Comparison of ENCODE assay signal across 1 cellular context in genomic region chr1:22662318-22662717, GRCh38.
TF ChIP-seq lines count a peak whose summit lies in the region.

No MANE protein-coding gene starts in this region.

TF ChIP-seq in GM23338, 12 proteins besides CTCF, POLR2A, EP300 and RAD21 (continued from another document):
- TF ChIP-seq ZNF462 (CRISPR knock-in tag; IDR thresholded peaks at IDR 0.05) = no peak
- no peak for TF ChIP-seq ETS1 (IDR thresholded peaks at IDR 0.05)
- TF ChIP-seq REST (IDR thresholded peaks at IDR 0.05; ENCODE audit: unreplicated experiment) = no peak
- no peak for TF ChIP-seq STAT1 (IDR thresholded peaks at IDR 0.05; ENCODE audit: unreplicated experiment)
- no peak for TF ChIP-seq EZH2phosphoT487 (IDR thresholded peaks at IDR 0.05; ENCODE audit: unreplicated experiment)
- TF ChIP-seq POLR2AphosphoS5 (IDR thresholded peaks at IDR 0.05; ENCODE audit: low read depth) = no peak
- no peak for TF ChIP-seq NANOG (IDR thresholded peaks at IDR 0.05; ENCODE audit: borderline replicate concordance)
- TF ChIP-seq CREB1 (CRISPR knock-in tag; IDR thresholded peaks at IDR 0.05; ENCODE audit: low read depth) = no peak
